8 cellular contexts compared by ENCODE assay signal in genomic region chr10:73743327-73743904, GRCh38. TPM values are rescaled to one million over a fixed set of nuclear protein-coding genes. Genes with fewer than 3 reads are reported as not detected.
A peak's percentile ranks its signal among the peaks of the same experiment; 100 is the strongest.
DNase-seq lines count a peak whose midpoint lies in the region; ATAC-seq and TF ChIP-seq lines count a peak whose summit lies in the region.

No MANE protein-coding gene starts in this region.

- H3K27me3 ChIP-seq in psoas muscle (ENCODE audit: insufficient read depth in 3 of 3, low read length in 2 of 3): no peaks in the 10 kb centered on the region

- intact Hi-C loops in psoas muscle (cut with DNase I): no loop called here

- H3K27me3 Mint-ChIP-seq in T-cell: no peaks in the 10 kb centered on the region

- no peaks in the 10 kb centered on the region for H3K9me3 ChIP-seq in psoas muscle

- H3K27ac ChIP-seq in psoas muscle: peak overlapping the region; percentile 92

- POLR2A ChIA-PET in T-cell (lab: Charles Lee): interaction anchor here (0.6 to 1.7 kb wide), 10 partner anchors 10 to 648 kb away, joined by 3 to 14 read pairs (median 4); no protein-coding TSS in a partner anchor

- DNase-seq in T-cell (no peak), fibroblast of peridontal ligament (ENCODE audit: extremely low read depth) (peak; percentile 12), psoas muscle (no peak), DMS53 treated with DMSO at 0.1 percent for 48 hours (lab: John Stamatoyannopoulos, UW; ENCODE audit: unreplicated experiment) (no peak), SHP77 (lab: John Stamatoyannopoulos, UW) (no peak), NCI-H1436 (lab: John Stamatoyannopoulos, UW) (no peak)

- CTCF ChIA-PET in T-cell (lab: Charles Lee): interaction anchor here in 1 of 2 donors (0.9 to 2.5 kb wide), 7 partner anchors 11 to 136 kb away, joined by 3 to 12 read pairs (median 4); no protein-coding TSS in a partner anchor

- peak overlapping the region; percentile 95 to 100 (median 100) for H3K4me3 Mint-ChIP-seq in T-cell

- ATAC-seq in T-cell (replicated peaks in 1 of 4) (no peak), psoas muscle (no peak), HG03097 (IDR thresholded peaks at IDR 0.05; ENCODE audit: low FRiP score, unreplicated experiment) (no peak)

- H3K36me3 ChIP-seq in psoas muscle (ENCODE audit: insufficient read depth in 1 of 2, low read depth in 1 of 2): peaks cover 0 to 26% of the 10 kb centered on the region in 2 donors

- 32 to 41% (median 32%) methylated on average over 6 of the region's 6 CpGs for WGBS in psoas muscle, 3 donors

- H3K27ac Mint-ChIP-seq in T-cell: peak overlapping the region; percentile 100

- no peaks in the 10 kb centered on the region for H3K9me3 Mint-ChIP-seq in T-cell

- H3K4me1 Mint-ChIP-seq in T-cell: peaks cover 31 to 40% (median 34%) of the 10 kb centered on the region in 3 donors

- peaks cover 32% of the 10 kb centered on the region for H3K4me1 ChIP-seq in psoas muscle

- no peak for TF ChIP-seq CTCF in psoas muscle (IDR thresholded peaks at IDR 0.05)

- peaks cover 11% of the 10 kb centered on the region for H3K36me3 Mint-ChIP-seq in T-cell

- H3K4me3 ChIP-seq in GM08714 (ENCODE audit: low read length) (peak overlapping the region; percentile 82), psoas muscle (peak overlapping the region; percentile 88)

RNA-seq across cellular contexts. Expression of gene SEC24C, which starts 0.8 kb away (rescaled TPM):
- total RNA-seq in T-cell (100 to 1,000 TPM in 1 of 5 donors, 10 to 100 TPM in 4; 77.7 to 107 (median 92.2) TPM), psoas muscle (10 to 100 TPM; 44.8 to 60.2 (median 52.0) TPM)
- polyA plus RNA-seq in psoas muscle: 10 to 100 TPM; 28.8 to 60.5 (median 56.2) TPM

RNA-seq across cellular contexts. Expression of gene CHCHD1, which starts 38.4 kb away (rescaled TPM):
- total RNA-seq in T-cell: 10 to 100 TPM in 3 of 5 donors, 1 to 10 TPM in 2; 6.3 to 17.5 (median 14.2) TPM
- 10 to 100 TPM; 19.9 to 30.9 (median 21.9) TPM for total RNA-seq in psoas muscle
- 10 to 100 TPM; 66.9 to 98.7 (median 94.3) TPM for polyA plus RNA-seq in psoas muscle

RNA-seq across cellular contexts. Expression of gene ZSWIM8, which starts 42.0 kb away (rescaled TPM):
- total RNA-seq in T-cell (100 to 1,000 TPM in 2 of 5 donors, 10 to 100 TPM in 3; 69.0 to 106 (median 90.8) TPM), psoas muscle (10 to 100 TPM; 57.0 to 65.1 (median 58.7) TPM)
- 10 to 100 TPM; 40.5 to 68.3 (median 54.4) TPM for polyA plus RNA-seq in psoas muscle

RNA-seq across cellular contexts. Expression of gene AGAP5, which starts 45.5 kb away (rescaled TPM):
- total RNA-seq in T-cell (10 to 100 TPM; 11.6 to 17.0 (median 14.7) TPM), psoas muscle (1 to 10 TPM; 1.4 to 3.6 (median 2.9) TPM)
- 1 to 10 TPM; 2.1 to 2.3 (median 2.2) TPM for polyA plus RNA-seq in psoas muscle
